1 cellular context compared by ENCODE assay signal in the genomic region with DNA sequence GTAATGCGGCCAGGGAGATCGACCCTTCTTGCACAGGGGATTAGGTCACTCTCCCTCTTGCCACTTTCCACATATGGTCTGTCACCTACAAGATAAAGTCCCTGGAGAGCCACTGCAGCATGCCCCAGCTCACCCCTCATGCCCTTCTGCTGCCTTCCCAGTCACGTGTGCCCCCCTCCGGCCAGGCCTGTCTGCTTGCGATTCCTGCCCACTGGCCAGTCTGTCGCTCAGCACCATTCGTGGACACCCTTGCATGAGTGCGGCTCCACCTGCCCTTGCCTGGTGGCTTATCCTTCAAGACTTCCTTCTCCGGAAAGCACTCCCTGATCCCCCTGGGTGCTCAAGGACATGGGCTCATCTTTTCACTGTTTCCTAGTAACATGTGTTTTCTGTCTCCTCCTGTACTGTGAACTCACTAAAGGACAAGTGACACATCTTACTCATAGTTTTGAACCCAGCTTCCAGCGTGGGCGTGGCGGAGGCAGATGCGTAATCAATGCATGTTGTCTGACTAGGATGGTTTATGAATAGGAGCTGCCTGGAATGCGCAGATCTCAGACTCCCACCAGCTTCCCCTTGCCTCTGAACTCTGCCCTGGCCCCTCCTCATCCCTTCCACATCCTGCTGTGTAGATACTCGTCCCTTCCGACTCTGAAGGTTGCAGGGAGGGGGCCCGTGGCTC.
TF ChIP-seq lines count a peak whose summit lies in the region.

No MANE protein-coding gene starts in this region.

TF ChIP-seq in HEK293, 187 proteins besides CTCF, POLR2A, EP300 and RAD21 (continued from another document):
- TF ChIP-seq ZBTB44 (tag by site-specific recombination; IDR thresholded peaks at IDR 0.05) (no peak), ZFHX2 (tag by site-specific recombination; conservative IDR thresholded peaks at IDR 0.05) (peak; percentile 39)
